ENCODE assay signal across 8 cellular contexts in genomic region chr11:111976614-111977140, GRCh38. TPM values are rescaled to one million over a fixed set of nuclear protein-coding genes. Genes with fewer than 3 reads are reported as not detected.
DNase-seq lines count a peak whose midpoint lies in the region; ATAC-seq, FAIRE-seq and TF ChIP-seq lines count a peak whose summit lies in the region.

No MANE protein-coding gene starts in this region.

- no peaks in the 10 kb centered on the region for H3K27me3 ChIP-seq in adipocyte (replicated peaks; ENCODE audit: control insufficient read depth, insufficient read depth, low read length)
- H3K27me3 ChIP-seq in right cardiac atrium (ENCODE audit: control insufficient read depth, insufficient read depth) = no peaks in the 10 kb centered on the region
- H3K27me3 ChIP-seq in gastrocnemius medialis = no peaks in the 10 kb centered on the region

- peak; percentile 43 to 53 for ATAC-seq in right cardiac atrium
- ATAC-seq in gastrocnemius medialis = peak; percentile 40 to 51
- ATAC-seq in GM19397 (IDR thresholded peaks at IDR 0.05; ENCODE audit: unreplicated experiment) = no peak

- peak overlapping the region; percentile 53 for H3K9ac ChIP-seq in adipocyte (ENCODE audit: low read length)

- TF ChIP-seq POLR2A in GM12891 (IDR thresholded peaks at IDR 0.05; ENCODE audit: low read depth, low read length) = no peak
- no peak for TF ChIP-seq POLR2A in gastrocnemius medialis (IDR thresholded peaks at IDR 0.05)

- in situ Hi-C loops in gastrocnemius medialis (cut with MboI; ENCODE audit: low sequenced_read_pairs in 4 of 4) = no loop called here

- DNase-seq in GM12891 (ENCODE audit: insufficient read length, low spot score) (peak; percentile 25), adipocyte (ENCODE audit: low read depth) (peak; percentile 36), right cardiac atrium (peak; percentile 26 to 68 (median 54)), gastrocnemius medialis (no peak), SHP77 (lab: John Stamatoyannopoulos, UW) (no peak), mucosa of gallbladder (ENCODE audit: low spot score) (no peak)
- DNase-seq in activated CD4-positive, CD25-positive, alpha-beta regulatory T cell treated with anti-CD3 and anti-CD28 coated beads, Interleukin-2, amount 50 U/mL, for 72 hours = no peak

- H3K27ac ChIP-seq in right cardiac atrium (ENCODE audit: low read length) (peak overlapping the region; percentile 91), gastrocnemius medialis (peak overlapping the region; percentile 70 to 83 (median 76))

- intact Hi-C loops in right cardiac atrium (cut with DNase I) = loop anchor here (5.0 kb wide), 3 partner anchors 34 to 99 kb away; partner anchors contain the start of genes DIXDC1 (in 2 of the 4), CFAP68 (in 1 of the 4) and FDXACB1 (in 1 of the 4)
- intact Hi-C loops in gastrocnemius medialis (cut with DNase I; ENCODE audit: low total_unique reads) = loop anchor here (5.0 kb wide), 1 partner anchor 99 kb away; the partner anchor contains the start of genes CFAP68 and FDXACB1

- H3K4me3 ChIP-seq in adipocyte (ENCODE audit: low read length) = peak overlapping the region; percentile 71
- H3K4me3 ChIP-seq in right cardiac atrium (ENCODE audit: low read length) = peak overlapping the region; percentile 43
- H3K4me3 ChIP-seq in gastrocnemius medialis = peak overlapping the region; percentile 60 to 81 (median 75)

- TF ChIP-seq CTCF in gastrocnemius medialis (IDR thresholded peaks at IDR 0.05 in 4 of 5, conservative IDR thresholded peaks at IDR 0.05 in 1 of 5) = no peak

- peaks cover 25% of the 10 kb centered on the region for H3K36me3 ChIP-seq in adipocyte (ENCODE audit: control insufficient read depth, insufficient read depth, low read length, severe bottlenecking)
- no peaks in the 10 kb centered on the region for H3K36me3 ChIP-seq in gastrocnemius medialis

- 15% methylated on average over 23 of the region's 23 CpGs for WGBS in right cardiac atrium

- no peaks in the 10 kb centered on the region for H3K9me3 ChIP-seq in adipocyte (ENCODE audit: control insufficient read depth, low read length)
- no peaks in the 10 kb centered on the region for H3K9me3 ChIP-seq in right cardiac atrium (ENCODE audit: control insufficient read depth, low read length)
- no peaks in the 10 kb centered on the region for H3K9me3 ChIP-seq in gastrocnemius medialis

- peaks cover 33% of the 10 kb centered on the region for H3K4me1 ChIP-seq in adipocyte (ENCODE audit: control insufficient read depth, insufficient read depth, low read length)
- peaks cover 7% of the 10 kb centered on the region for H3K4me1 ChIP-seq in right cardiac atrium (ENCODE audit: control insufficient read depth, insufficient read depth, low read length)
- peaks cover 17 to 25% of the 10 kb centered on the region in 2 donors for H3K4me1 ChIP-seq in gastrocnemius medialis

- no peak for FAIRE-seq in GM12891 (lab: Jason Lieb, UNC)

TF ChIP-seq in GM12891, 5 proteins besides CTCF, POLR2A, EP300 and RAD21:
- TF ChIP-seq TAF1 (IDR thresholded peaks at IDR 0.05; ENCODE audit: low read depth, low read length) (no peak), SPI1 (IDR thresholded peaks at IDR 0.05; ENCODE audit: low read depth, low read length) (no peak), POLR2AphosphoS5 (IDR thresholded peaks at IDR 0.05; ENCODE audit: low read depth, low read length) (no peak), POU2F2 (IDR thresholded peaks at IDR 0.05; ENCODE audit: low read depth, low read length) (no peak), PAX5 (IDR thresholded peaks at IDR 0.05; ENCODE audit: insufficient read depth, low read length, severe bottlenecking) (no peak)

RNA-seq across cellular contexts. Expression of gene DIXDC1, which starts 39.5 kb away (rescaled TPM):
- 0.35 TPM for polyA plus RNA-seq in GM12891 (2012; ENCODE audit: low read depth, missing spikeins)
- total RNA-seq in right cardiac atrium = 10 to 100 TPM; 23.1 to 34.8 (median 26.3) TPM
- polyA plus RNA-seq in right cardiac atrium = 9.1 TPM
- 10 to 100 TPM in 1 of 4 donors, 1 to 10 TPM in 3; 1.9 to 10.4 (median 5.0) TPM for total RNA-seq in gastrocnemius medialis
- 25.1 TPM for total RNA-seq in mucosa of gallbladder

RNA-seq across cellular contexts. Expression of gene DLAT, which starts 48.5 kb away (rescaled TPM):
- 20.2 TPM for polyA plus RNA-seq in GM12891 (2012; ENCODE audit: low read depth, missing spikeins)
- total RNA-seq in right cardiac atrium = 100 to 1,000 TPM in 2 of 4 donors, 10 to 100 TPM in 2; 91.4 to 117 (median 102) TPM
- 53.7 TPM for polyA plus RNA-seq in right cardiac atrium
- total RNA-seq in gastrocnemius medialis = 100 to 1,000 TPM in 1 of 4 donors, 10 to 100 TPM in 3; 60.1 to 117 (median 67.8) TPM
- total RNA-seq in mucosa of gallbladder = 25.0 TPM

RNA-seq across cellular contexts. Expression of gene C11orf52, which starts 58.0 kb away (rescaled TPM):
- not detected for polyA plus RNA-seq in GM12891 (2012; ENCODE audit: low read depth, missing spikeins)
- total RNA-seq in right cardiac atrium (1 to 10 TPM; 2.2 to 5.5 (median 2.6) TPM), gastrocnemius medialis (10 to 100 TPM in 2 of 4 donors, 1 to 10 TPM in 2; 6.3 to 23.8 (median 11.9) TPM), mucosa of gallbladder (34.4 TPM)
- 4.1 TPM for polyA plus RNA-seq in right cardiac atrium

Comparison
In these comparisons a context has a peak if more than half of its experiments do, and no peak if none do; other contexts are left out.
1. DNase-seq: peak in GM12891 (single experiment), adipocyte (single experiment) and right cardiac atrium (3 of 3); none in gastrocnemius medialis (0 of 2), SHP77 (0 of 2), activated CD4-positive, CD25-positive, alpha-beta regulatory T cell treated with anti-CD3 and anti-CD28 coated beads, Interleukin-2, amount 50 U/mL, for 72 hours (single experiment) and mucosa of gallbladder (single experiment).
2. Peak in every context shown above with its lines, with median percentiles within 50 percentile points of each other: H3K4me3 ChIP-seq.